25 cellular contexts compared by ENCODE assay signal in the genomic region with DNA sequence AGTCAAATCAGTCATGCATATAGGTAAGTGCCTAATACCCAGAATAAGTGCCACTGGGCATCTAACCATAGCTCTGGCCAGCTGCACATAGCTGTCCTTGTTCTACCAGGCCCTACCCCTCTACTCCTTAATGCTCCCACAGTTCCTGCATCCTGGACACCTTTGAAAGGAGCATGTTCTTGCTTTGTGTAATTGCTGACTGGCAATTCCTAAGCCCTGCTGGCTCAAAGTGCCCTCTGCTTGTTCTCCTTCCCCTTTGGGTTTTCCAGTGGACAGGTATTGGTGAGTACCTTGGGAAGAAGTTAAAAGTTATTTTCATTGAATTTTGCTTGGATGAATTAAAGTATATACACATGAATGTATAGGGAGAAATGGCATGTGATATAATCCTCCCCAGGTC.
"Had no signal": no experiment of that assay in that cellular context is flagged by ENCODE, and none has a peak within 500 bp of the region (broad histone marks: within the 10 kb centered on the region; RNA-seq: fewer than 3 reads in every experiment).

No MANE protein-coding gene starts in this region.

- FAIRE-seq: islet of Langerhans, kidney, small intestine had no signal

- H3K4me3 ChIP-seq: left ventricle myocardium inferior, lung, mucosa of descending colon, ovary, right atrium auricular region, sigmoid colon, spleen, suprapubic skin, thoracic aorta, tibial artery, vagina had no signal

- H3K27me3 ChIP-seq: ovary, right atrium auricular region, sigmoid colon, spleen, suprapubic skin, tibial artery, vagina had no signal

- H3K4me1 Mint-ChIP-seq: immature natural killer cell; naive thymus-derived CD4-positive, alpha-beta T cell; stimulated activated effector memory CD8-positive, alpha-beta T cell treated with anti-CD3 and anti-CD28 coated beads, Interleukin-12 subunit alpha, Interleukin-12 subunit beta, amount 100 ng/mL, for 72 hours had no signal

- H3K27ac ChIP-seq: left ventricle myocardium inferior, ovary, right atrium auricular region, sigmoid colon, spleen, suprapubic skin, thoracic aorta, tibial artery, vagina had no signal

- H3K9me3 ChIP-seq: mucosa of descending colon, ovary, right atrium auricular region, suprapubic skin, thoracic aorta, tibial artery, vagina had no signal

- H3K27me3 Mint-ChIP-seq: natural killer cell treated with Interleukin-12 subunit alpha and Interleukin-12 subunit beta and Interleukin-15 and Interleukin-18, amount 100 ng/mL, for 72 hours; progenitor cell of endocrine pancreas; stimulated activated naive CD8-positive, alpha-beta T cell treated with anti-CD3 and anti-CD28 coated beads, Interleukin-15, Interleukin-2, amounts not matched to agents 100 ng/mL and 50 ng/mL, for 24 hours had no signal

- H3K4me3 Mint-ChIP-seq: immature natural killer cell; naive thymus-derived CD4-positive, alpha-beta T cell; natural killer cell treated with Interleukin-12 subunit alpha and Interleukin-12 subunit beta and Interleukin-15 and Interleukin-18, amount 100 ng/mL, for 72 hours; stimulated activated effector memory CD8-positive, alpha-beta T cell treated with anti-CD3 and anti-CD28 coated beads, Interleukin-12 subunit alpha, Interleukin-12 subunit beta, amount 100 ng/mL, for 72 hours; stimulated activated naive CD8-positive, alpha-beta T cell treated with anti-CD3 and anti-CD28 coated beads, Interleukin-15, Interleukin-2, amounts not matched to agents 100 ng/mL and 50 ng/mL, for 24 hours; type B pancreatic cell had no signal

- H3K36me3 Mint-ChIP-seq: stimulated activated effector memory CD8-positive, alpha-beta T cell treated with anti-CD3 and anti-CD28 coated beads, Interleukin-12 subunit alpha, Interleukin-12 subunit beta, amount 100 ng/mL, for 72 hours had no signal

- DNase-seq: hypothalamus; immature natural killer cell; kidney; left ventricle myocardium inferior; midbrain; mucosa of descending colon; naive thymus-derived CD4-positive, alpha-beta T cell; ovary; sigmoid colon; small intestine; spleen; stimulated activated CD4-positive, alpha-beta T cell treated with anti-CD3 and anti-CD28 coated beads, Interleukin-4, amount 100 ng/mL, for 24 hours; stimulated activated naive CD4-positive, alpha-beta T cell; tibial artery had no signal

- H3K27ac Mint-ChIP-seq: immature natural killer cell; naive thymus-derived CD4-positive, alpha-beta T cell; natural killer cell treated with Interleukin-12 subunit alpha and Interleukin-12 subunit beta and Interleukin-15 and Interleukin-18, amount 100 ng/mL, for 72 hours; progenitor cell of endocrine pancreas; stimulated activated effector memory CD8-positive, alpha-beta T cell treated with anti-CD3 and anti-CD28 coated beads, Interleukin-12 subunit alpha, Interleukin-12 subunit beta, amount 100 ng/mL, for 72 hours; stimulated activated naive CD8-positive, alpha-beta T cell treated with anti-CD3 and anti-CD28 coated beads, Interleukin-15, Interleukin-2, amounts not matched to agents 100 ng/mL and 50 ng/mL, for 24 hours; type B pancreatic cell had no signal

- H3K4me1 ChIP-seq: left ventricle myocardium inferior, right atrium auricular region, sigmoid colon, spleen, suprapubic skin, vagina had no signal

- H3K36me3 ChIP-seq: left ventricle myocardium inferior, ovary, right atrium auricular region, sigmoid colon, spleen, suprapubic skin, thoracic aorta, tibial artery, vagina had no signal

- ATAC-seq: mucosa of descending colon; naive thymus-derived CD4-positive, alpha-beta T cell; natural killer cell treated with Interleukin-12 subunit alpha and Interleukin-12 subunit beta and Interleukin-15 and Interleukin-18, amount 100 ng/mL, for 72 hours; stimulated activated effector memory CD8-positive, alpha-beta T cell treated with anti-CD3 and anti-CD28 coated beads, Interleukin-12 subunit alpha, Interleukin-12 subunit beta, amount 100 ng/mL, for 72 hours had no signal
